In the genomic region with DNA sequence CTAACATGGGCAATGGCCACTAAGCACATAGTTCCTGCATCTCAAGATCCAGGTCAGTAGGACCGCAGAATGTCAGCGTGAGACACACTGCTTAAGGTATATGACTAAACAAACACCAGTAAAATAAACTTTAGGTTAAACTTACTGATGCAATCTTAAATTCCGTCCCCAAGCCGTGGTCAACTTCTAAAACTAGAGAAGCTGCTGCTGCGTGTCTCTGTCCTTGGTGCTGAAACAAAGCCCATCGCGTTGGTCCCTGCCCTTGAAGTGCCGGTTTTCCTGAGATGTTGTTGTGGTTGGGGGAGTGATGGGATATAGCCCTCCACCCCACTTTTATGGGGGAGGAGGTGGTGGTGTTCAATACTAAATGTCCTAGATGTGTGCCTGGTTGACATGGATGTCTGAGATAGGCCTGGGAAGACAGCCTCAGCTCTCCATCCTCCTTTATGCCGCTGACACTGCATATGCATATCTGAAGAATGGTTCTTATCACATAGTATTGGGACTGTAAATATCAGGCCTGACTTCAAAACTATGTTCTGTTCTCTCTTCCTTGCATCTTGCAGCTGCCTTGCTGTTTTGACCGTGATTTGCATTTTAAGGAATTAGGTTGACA, we compare ENCODE assay signal across 8 cellular contexts.
DNase-seq lines count a peak whose midpoint lies in the region; ATAC-seq, FAIRE-seq and TF ChIP-seq lines count a peak whose summit lies in the region.
"Had no signal": no experiment of that assay in that cellular context is flagged by ENCODE, and none has a peak within 500 bp of the region (broad histone marks: within the 10 kb centered on the region; RNA-seq: fewer than 3 reads in every experiment).

No MANE protein-coding gene starts in this region.

- H3K4me1 Mint-ChIP-seq in HFFc6 (ENCODE audit: low read depth) (no peaks in the 10 kb centered on the region), T-helper 17 cell (no peaks in the 10 kb centered on the region)
- no peaks in the 10 kb centered on the region for H3K4me1 Mint-ChIP-seq in stimulated activated effector memory CD8-positive, alpha-beta T cell treated with anti-CD3 and anti-CD28 coated beads, Interleukin-12 subunit alpha, Interleukin-12 subunit beta, amount 100 ng/mL, for 72 hours

- peaks cover 1% of the 10 kb centered on the region; the same call in 1 of the 2 replicates for H3K27me3 Mint-ChIP-seq in HFFc6 (ENCODE audit: insufficient read depth)
- peaks cover 12% of the 10 kb centered on the region for H3K27me3 Mint-ChIP-seq in T-helper 17 cell

- H3K27ac ChIP-seq in GM12878 (ENCODE audit: control insufficient read depth, insufficient read depth) (no peak overlapping the region), lower lobe of right lung (no peak overlapping the region)
- H3K27ac ChIP-seq: skin epidermis had no signal

- H3K9me3 Mint-ChIP-seq in HFFc6, result no peaks in the 10 kb centered on the region
- no peaks in the 10 kb centered on the region for H3K9me3 Mint-ChIP-seq in stimulated activated effector memory CD8-positive, alpha-beta T cell treated with anti-CD3 and anti-CD28 coated beads, Interleukin-12 subunit alpha, Interleukin-12 subunit beta, amount 100 ng/mL, for 72 hours

- no peak overlapping the region for H3K4me3 Mint-ChIP-seq in HFFc6
- H3K4me3 Mint-ChIP-seq in T-helper 17 cell, result no peak overlapping the region
- no peak overlapping the region for H3K4me3 Mint-ChIP-seq in stimulated activated effector memory CD8-positive, alpha-beta T cell treated with anti-CD3 and anti-CD28 coated beads, Interleukin-12 subunit alpha, Interleukin-12 subunit beta, amount 100 ng/mL, for 72 hours

- DNase-seq in HFFc6 (peak; percentile 12), T-helper 17 cell (peak; percentile 30 to 39 (median 31)), GM12878 (ENCODE audit: low read depth, low spot score) (no peak), lower lobe of right lung (peak; percentile 52), G401 (ENCODE audit: low spot score) (no peak)
- peak; percentile 33 to 68 for DNase-seq in stimulated activated effector memory CD8-positive, alpha-beta T cell treated with anti-CD3 and anti-CD28 coated beads, Interleukin-12 subunit alpha, Interleukin-12 subunit beta, amount 100 ng/mL, for 72 hours (ENCODE audit: low spot score in 2 of 2)

- no peak for TF ChIP-seq RAD21 in GM12878 (IDR thresholded peaks at IDR 0.05; ENCODE audit: insufficient read depth, low read depth, low read length)

- H3K4me3 ChIP-seq in GM12878, result no peak overlapping the region
- no peak overlapping the region for H3K4me3 ChIP-seq in lower lobe of right lung
- H3K4me3 ChIP-seq: skin epidermis had no signal

- BruUV-seq in GM12878 (replicated peaks; lab: Mats Ljungman, UMichigan), result no TSS peak

- TF ChIP-seq CTCF in HFFc6 (IDR thresholded peaks at IDR 0.05) (no peak), GM12878 (IDR thresholded peaks at IDR 0.05 in 2 of 3, conservative IDR thresholded peaks at IDR 0.05 in 1 of 3; ENCODE audit: control insufficient read depth in 2 of 3, extremely low read depth in 1 of 3, insufficient read depth in 1 of 3, low read depth in 3 of 3, low read length in 3 of 3) (no peak), lower lobe of right lung (IDR thresholded peaks at IDR 0.05) (no peak)

- no peaks in the 10 kb centered on the region for H3K79me2 ChIP-seq in GM12878 (ENCODE audit: control insufficient read depth, insufficient read depth, low read length)

- no peaks in the 10 kb centered on the region for H3K36me3 ChIP-seq in GM12878 (ENCODE audit: control insufficient read depth in 2 of 2, insufficient read depth in 2 of 2, low read length in 1 of 2)
- no peaks in the 10 kb centered on the region for H3K36me3 ChIP-seq in lower lobe of right lung

- H3K27me3 ChIP-seq in GM12878 (replicated peaks in 1 of 2; ENCODE audit: control insufficient read depth in 2 of 2, insufficient read depth in 2 of 2, low read length in 1 of 2) (no peaks in the 10 kb centered on the region), lower lobe of right lung (ENCODE audit: low read depth) (peaks cover 6% of the 10 kb centered on the region)

- H3K9me3 ChIP-seq in T-helper 17 cell (ENCODE audit: control insufficient read depth, low read length, poor library complexity, severe bottlenecking), result no peaks in the 10 kb centered on the region
- H3K9me3 ChIP-seq in GM12878 (replicated peaks; ENCODE audit: control insufficient read depth, insufficient read depth, low read length), result no peaks in the 10 kb centered on the region
- no peaks in the 10 kb centered on the region for H3K9me3 ChIP-seq in lower lobe of right lung

- no peak for TF ChIP-seq EP300 in GM12878 (IDR thresholded peaks at IDR 0.05; ENCODE audit: borderline replicate concordance in 1 of 2, control insufficient read depth in 1 of 2, low read depth in 2 of 2, low read length in 2 of 2)

- POLR2A ChIA-PET in GM12878 (lab: Charles Lee), result no interaction called here

- SMC1A ChIA-PET in GM12878 (lab: Charles Lee; ENCODE audit: uncharacterized antibody, unreplicated experiment), result no interaction called here

- H3K4me2 ChIP-seq in GM12878 (ENCODE audit: control insufficient read depth, insufficient read depth), result no peak overlapping the region

- WGBS in GM12878 (ENCODE audit: insufficient coverage, insufficient replicate concordance, low lambda C conversion rate, missing lambda C conversion rate), result 34% methylated on average over 10 of the region's 10 CpGs

- H3K36me3 Mint-ChIP-seq in HFFc6 (ENCODE audit: low read depth), result no peaks in the 10 kb centered on the region
- no peaks in the 10 kb centered on the region for H3K36me3 Mint-ChIP-seq in T-helper 17 cell (ENCODE audit: low read depth)
- no peaks in the 10 kb centered on the region for H3K36me3 Mint-ChIP-seq in stimulated activated effector memory CD8-positive, alpha-beta T cell treated with anti-CD3 and anti-CD28 coated beads, Interleukin-12 subunit alpha, Interleukin-12 subunit beta, amount 100 ng/mL, for 72 hours

- intact Hi-C loops in GM12878 (cut with micrococcal nuclease; ENCODE audit: unreplicated experiment) (no loop called here), lower lobe of right lung (cut with DNase I) (no loop called here)

- H3K9ac ChIP-seq in GM12878 (ENCODE audit: control insufficient read depth, insufficient read depth, low read length), result no peak overlapping the region

- CTCF ChIA-PET in GM12878 (lab: Yijun Ruan, JAX), result interaction anchor here (1.1 to 2.8 kb wide), 2 partner anchors 14 to 19 kb away, joined by 3 to 13 read pairs; no protein-coding TSS in a partner anchor

- peak; percentile 75 for FAIRE-seq in GM12878 (lab: Jason Lieb, UNC)

- RAD21 ChIA-PET in GM12878 (lab: Charles Lee; ENCODE audit: unreplicated experiment), result no interaction called here

- H3K4me1 ChIP-seq in GM12878 (ENCODE audit: control insufficient read depth, insufficient read depth, low read length), result no peaks in the 10 kb centered on the region; the same call in 1 of the 2 replicates
- H3K4me1 ChIP-seq in lower lobe of right lung, result no peaks in the 10 kb centered on the region

- H2AFZ ChIP-seq in GM12878 (ENCODE audit: control insufficient read depth, low read depth, low read length), result no peak overlapping the region

- no peak for TF ChIP-seq POLR2A in GM12878 (IDR thresholded peaks at IDR 0.05; ENCODE audit: low read depth, low read length)

- ATAC-seq in T-helper 17 cell, result peak; percentile 44
- peak; percentile 55; the same call in 2 of the 3 replicates for ATAC-seq in GM12878
- peak; percentile 42 to 54 for ATAC-seq in lower lobe of right lung
- ATAC-seq in stimulated activated effector memory CD8-positive, alpha-beta T cell treated with anti-CD3 and anti-CD28 coated beads, Interleukin-12 subunit alpha, Interleukin-12 subunit beta, amount 100 ng/mL, for 72 hours, result peak; percentile 31
- ATAC-seq in GM21717 (IDR thresholded peaks at IDR 0.05; ENCODE audit: unreplicated experiment), result no peak

- in situ Hi-C loops in GM12878 (cut with MboI), result no loop called here
- in situ Hi-C loops in G401 (cut with HindIII; ENCODE audit: low sequenced_read_pairs), result no loop called here

- H4K20me1 ChIP-seq in GM12878 (ENCODE audit: control insufficient read depth, insufficient read depth), result no peaks in the 10 kb centered on the region

- no peak overlapping the region for H3K27ac Mint-ChIP-seq in HFFc6
- H3K27ac Mint-ChIP-seq in T-helper 17 cell, result no peak overlapping the region
- no peak overlapping the region for H3K27ac Mint-ChIP-seq in stimulated activated effector memory CD8-positive, alpha-beta T cell treated with anti-CD3 and anti-CD28 coated beads, Interleukin-12 subunit alpha, Interleukin-12 subunit beta, amount 100 ng/mL, for 72 hours

TF ChIP-seq in GM12878, 131 proteins besides CTCF, POLR2A, EP300 and RAD21:
- TF ChIP-seq HDAC2 (IDR thresholded peaks at IDR 0.05) (0 out of 2 replicates have a peak, but pooled peaks have one; percentile 29), ZBED1 (IDR thresholded peaks at IDR 0.05; ENCODE audit: borderline replicate concordance) (no peak), CREM (IDR thresholded peaks at IDR 0.05; ENCODE audit: low read depth) (0 out of 2 replicates have a peak, but pooled peaks have one; percentile 8), RCOR1 (conservative IDR thresholded peaks at IDR 0.05; ENCODE audit: low read depth, low read length) (0 out of 2 replicates have a peak, but pooled peaks have one; percentile 57)
- TF ChIP-seq, protein P1, sequence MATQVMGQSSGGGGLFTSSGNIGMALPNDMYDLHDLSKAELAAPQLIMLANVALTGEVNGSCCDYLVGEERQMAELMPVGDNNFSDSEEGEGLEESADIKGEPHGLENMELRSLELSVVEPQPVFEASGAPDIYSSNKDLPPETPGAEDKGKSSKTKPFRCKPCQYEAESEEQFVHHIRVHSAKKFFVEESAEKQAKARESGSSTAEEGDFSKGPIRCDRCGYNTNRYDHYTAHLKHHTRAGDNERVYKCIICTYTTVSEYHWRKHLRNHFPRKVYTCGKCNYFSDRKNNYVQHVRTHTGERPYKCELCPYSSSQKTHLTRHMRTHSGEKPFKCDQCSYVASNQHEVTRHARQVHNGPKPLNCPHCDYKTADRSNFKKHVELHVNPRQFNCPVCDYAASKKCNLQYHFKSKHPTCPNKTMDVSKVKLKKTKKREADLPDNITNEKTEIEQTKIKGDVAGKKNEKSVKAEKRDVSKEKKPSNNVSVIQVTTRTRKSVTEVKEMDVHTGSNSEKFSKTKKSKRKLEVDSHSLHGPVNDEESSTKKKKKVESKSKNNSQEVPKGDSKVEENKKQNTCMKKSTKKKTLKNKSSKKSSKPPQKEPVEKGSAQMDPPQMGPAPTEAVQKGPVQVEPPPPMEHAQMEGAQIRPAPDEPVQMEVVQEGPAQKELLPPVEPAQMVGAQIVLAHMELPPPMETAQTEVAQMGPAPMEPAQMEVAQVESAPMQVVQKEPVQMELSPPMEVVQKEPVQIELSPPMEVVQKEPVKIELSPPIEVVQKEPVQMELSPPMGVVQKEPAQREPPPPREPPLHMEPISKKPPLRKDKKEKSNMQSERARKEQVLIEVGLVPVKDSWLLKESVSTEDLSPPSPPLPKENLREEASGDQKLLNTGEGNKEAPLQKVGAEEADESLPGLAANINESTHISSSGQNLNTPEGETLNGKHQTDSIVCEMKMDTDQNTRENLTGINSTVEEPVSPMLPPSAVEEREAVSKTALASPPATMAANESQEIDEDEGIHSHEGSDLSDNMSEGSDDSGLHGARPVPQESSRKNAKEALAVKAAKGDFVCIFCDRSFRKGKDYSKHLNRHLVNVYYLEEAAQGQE (IDR thresholded peaks at IDR 0.05; ENCODE audit: low read depth, low read length), result peak; percentile 98

Comparison
In these comparisons a context has a peak if more than half of its experiments do, and no peak if none do; other contexts are left out.
1. DNase-seq: peak in HFFc6 (single experiment), T-helper 17 cell (3 of 3), lower lobe of right lung (single experiment) and stimulated activated effector memory CD8-positive, alpha-beta T cell treated with anti-CD3 and anti-CD28 coated beads, Interleukin-12 subunit alpha, Interleukin-12 subunit beta, amount 100 ng/mL, for 72 hours (2 of 2); none in GM12878 (single experiment) and G401 (single experiment).